Comparison of ENCODE assay signal across 30 cellular contexts in the genomic region with DNA sequence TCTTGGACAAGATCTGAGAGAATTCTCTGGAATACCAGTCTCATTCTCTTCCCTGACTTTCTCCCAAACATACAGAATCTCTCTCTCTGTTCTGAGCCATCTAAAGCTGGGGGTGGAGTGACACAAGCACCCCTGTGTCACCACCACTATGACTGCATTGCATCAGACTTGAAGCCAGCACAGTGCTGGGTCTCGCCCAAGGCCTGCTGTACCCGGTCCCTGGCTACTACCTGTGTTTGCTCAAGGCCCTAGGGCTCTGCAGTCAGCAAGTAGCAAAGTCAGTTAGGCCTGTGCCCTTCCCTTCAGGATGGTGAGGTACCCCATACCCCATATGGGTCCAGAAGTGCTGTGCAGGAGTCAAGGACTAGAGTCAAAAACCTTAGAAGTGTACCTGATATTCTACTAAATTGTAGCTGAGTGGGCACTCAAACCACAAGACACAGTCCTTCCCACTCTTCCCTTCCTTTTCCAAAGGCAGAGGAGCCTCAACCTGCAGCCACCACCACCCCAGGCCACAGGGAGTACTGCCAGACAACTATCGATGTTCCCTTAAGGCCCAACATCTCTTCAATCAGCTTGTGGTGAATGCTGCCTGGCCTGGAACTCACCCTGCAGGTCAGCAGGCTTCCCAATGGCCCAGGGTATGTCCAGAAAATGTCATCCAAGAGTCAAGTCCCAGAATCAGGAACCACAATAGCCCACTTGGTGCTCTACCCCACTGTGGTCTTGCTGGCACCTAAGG. TPM values are rescaled to one million over a fixed set of nuclear protein-coding genes. Genes with fewer than 3 reads are reported as not detected.
"Had no signal": no experiment of that assay in that cellular context is flagged by ENCODE, and none has a peak within 500 bp of the region (broad histone marks: within the 10 kb centered on the region; RNA-seq: fewer than 3 reads in every experiment).

No MANE protein-coding gene starts in this region.

- H3K27ac Mint-ChIP-seq: effector memory CD8-positive, alpha-beta T cell; memory B cell; mesothelial cell of epicardium; natural killer cell; neural progenitor cell; progenitor cell of endocrine pancreas had no signal

- H3K4me3 Mint-ChIP-seq: effector memory CD8-positive, alpha-beta T cell; memory B cell; mesothelial cell of epicardium; natural killer cell; neural progenitor cell had no signal

- H3K9me3 Mint-ChIP-seq: effector memory CD8-positive, alpha-beta T cell; memory B cell; natural killer cell; neural progenitor cell had no signal

- H3K27me3 ChIP-seq: dorsolateral prefrontal cortex, hepatocyte, neural progenitor cell, pancreas, spleen, suprapubic skin, tibial artery, upper lobe of left lung had no signal

- H3K4me3 ChIP-seq: dorsolateral prefrontal cortex, hepatocyte, lower lobe of right lung, neural progenitor cell, pancreas, spleen, suprapubic skin, tibial artery, upper lobe of left lung had no signal

- H3K79me2 ChIP-seq: hepatocyte had no signal

- H3K9me3 ChIP-seq: lower lobe of right lung, pancreas, suprapubic skin, tibial artery, upper lobe of left lung had no signal

- H2AFZ ChIP-seq: hepatocyte, neural progenitor cell had no signal

- H3K27ac ChIP-seq: dorsolateral prefrontal cortex, hepatocyte, lower lobe of right lung, neural progenitor cell, pancreas, spleen, suprapubic skin, tibial artery, upper lobe of left lung had no signal

- H3K36me3 Mint-ChIP-seq: natural killer cell, neural progenitor cell had no signal

- ATAC-seq: effector memory CD8-positive, alpha-beta T cell; natural killer cell; pancreas; right cardiac atrium had no signal

- H3K4me1 Mint-ChIP-seq: memory B cell, mesothelial cell of epicardium, natural killer cell, neural progenitor cell had no signal

- DNase-seq: central memory CD4-positive, alpha-beta T cell; cortex of kidney; dorsolateral prefrontal cortex; effector memory CD8-positive, alpha-beta T cell; foreskin melanocyte; head of caudate nucleus; kidney glomerular epithelial cell; lower lobe of right lung; natural killer cell; nucleus accumbens; pancreas; right cardiac atrium; spleen; stimulated activated CD4-positive, alpha-beta T cell treated with anti-CD3 and anti-CD28 coated beads, Interleukin-15, amount 100 ng/mL, for 24 hours; stimulated activated CD4-positive, alpha-beta T cell treated with anti-CD3 and anti-CD28 coated beads, Interleukin-1b, Interleukin-23, amount 100 ng/mL, for 48 hours; stimulated activated CD4-positive, alpha-beta T cell treated with anti-CD3 and anti-CD28 coated beads, Interleukin-4, amount 100 ng/mL, for 24 hours; stimulated activated naive CD4-positive, alpha-beta T cell; tibial artery had no signal

- H3K4me1 ChIP-seq: lower lobe of right lung, neural progenitor cell, pancreas, spleen, suprapubic skin, tibial artery, upper lobe of left lung had no signal

- H3K9ac ChIP-seq: neural progenitor cell had no signal

- H3K27me3 Mint-ChIP-seq: effector memory CD8-positive, alpha-beta T cell; memory B cell; progenitor cell of endocrine pancreas had no signal

- H3K4me2 ChIP-seq: hepatocyte, neural progenitor cell had no signal

- FAIRE-seq: bronchial epithelial cell, pancreas had no signal

- H3K36me3 ChIP-seq: lower lobe of right lung, neural progenitor cell, pancreas, suprapubic skin, tibial artery, upper lobe of left lung had no signal

RNA-seq across cellular contexts. Expression of a gene that starts 21.2 kb away (rescaled TPM):
- total RNA-seq: chondrocyte had no signal

RNA-seq across cellular contexts. Expression of a gene that starts 37.8 kb away (rescaled TPM):
- total RNA-seq: bronchial epithelial cell, chondrocyte, epithelial cell of proximal tubule, lower lobe of right lung, myocyte, natural killer cell, pancreas, right cardiac atrium, spleen, suprapubic skin, upper lobe of left lung had no signal
- polyA plus RNA-seq: right cardiac atrium had no signal

RNA-seq across cellular contexts. Expression of a gene that starts 44.4 kb away (rescaled TPM):
- total RNA-seq: chondrocyte, epithelial cell of proximal tubule, hepatocyte, lower lobe of right lung, mucosa of gallbladder, myocyte, pancreas, progenitor cell of endocrine pancreas, upper lobe of left lung had no signal
- polyA plus RNA-seq: hepatocyte, pancreas had no signal
